In genomic region chr12:103735291-103735690, GRCh38 we compare ENCODE assay signal across 11 cellular contexts.
"Had no signal": no experiment of that assay in that cellular context is flagged by ENCODE, and none has a peak within 500 bp of the region (broad histone marks: within the 10 kb centered on the region; RNA-seq: fewer than 3 reads in every experiment).

No MANE protein-coding gene starts in this region.

- H3K27ac ChIP-seq: GM23248 had no signal

- H3K9me3 ChIP-seq: HAP-1 had no signal

- H3K4me3 ChIP-seq: GM23248, GM23338, HAP-1 had no signal

- H3K4me2 ChIP-seq: GM23338 had no signal

- DNase-seq: GM23248, GOT3, H7, H9, HCEC 1CT, HFFc6 had no signal

- H3K36me3 ChIP-seq: HAP-1 had no signal

- H3K9ac ChIP-seq: GM23248 had no signal

- H2AFZ ChIP-seq: GM23248, GM23338 had no signal

- H3K4me1 ChIP-seq: HAP-1 had no signal

- FAIRE-seq: H1, H54 had no signal

- ATAC-seq: GM23338, HCT116 had no signal
